ENCODE assay signal across 2 cellular contexts in the genomic region with DNA sequence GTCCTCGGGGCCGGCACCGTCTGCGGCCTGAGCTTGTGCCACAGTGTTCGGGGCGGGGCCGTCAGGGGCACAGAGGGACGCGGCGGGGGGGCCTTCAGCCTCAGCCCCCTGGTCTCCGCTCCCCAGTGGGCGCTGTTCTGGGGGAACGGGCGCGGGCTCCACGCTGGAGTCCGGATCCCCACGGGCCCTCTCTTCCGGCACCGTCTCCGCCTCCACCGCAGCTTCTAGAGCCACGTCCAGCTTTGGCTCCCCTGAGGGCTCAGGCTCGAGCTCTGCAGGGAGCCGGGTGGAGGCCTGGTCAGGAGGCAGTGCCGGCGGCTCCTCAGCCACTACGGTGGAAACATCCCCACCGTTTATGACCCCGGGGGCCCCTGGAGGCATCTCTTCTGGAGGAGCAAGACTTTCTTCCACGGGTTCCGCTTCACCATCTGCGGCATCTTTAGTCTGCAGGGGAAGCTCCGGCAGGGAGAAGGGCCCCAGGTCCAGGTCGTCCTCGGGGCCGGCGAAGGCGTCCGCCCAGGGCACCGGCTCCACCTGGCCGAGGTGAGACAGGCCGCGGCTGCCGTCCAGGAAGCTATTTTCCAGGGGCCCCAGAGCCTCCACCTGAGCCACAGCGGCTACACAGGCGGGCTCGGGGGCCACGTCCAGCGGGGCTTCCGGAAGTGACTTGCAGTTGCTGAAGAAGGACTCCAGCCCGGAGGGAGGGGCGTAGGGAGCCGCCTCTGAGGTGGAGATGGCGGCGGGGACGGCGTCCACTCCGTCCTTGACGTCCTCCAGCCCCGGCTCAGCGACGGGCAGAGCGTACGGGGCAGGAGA.
TF ChIP-seq lines count a peak whose summit lies in the region.

No MANE protein-coding gene starts in this region.

TF ChIP-seq in HepG2, 621 proteins besides CTCF, POLR2A, EP300 and RAD21 (continued from another document):
- TF ChIP-seq, protein P1, sequence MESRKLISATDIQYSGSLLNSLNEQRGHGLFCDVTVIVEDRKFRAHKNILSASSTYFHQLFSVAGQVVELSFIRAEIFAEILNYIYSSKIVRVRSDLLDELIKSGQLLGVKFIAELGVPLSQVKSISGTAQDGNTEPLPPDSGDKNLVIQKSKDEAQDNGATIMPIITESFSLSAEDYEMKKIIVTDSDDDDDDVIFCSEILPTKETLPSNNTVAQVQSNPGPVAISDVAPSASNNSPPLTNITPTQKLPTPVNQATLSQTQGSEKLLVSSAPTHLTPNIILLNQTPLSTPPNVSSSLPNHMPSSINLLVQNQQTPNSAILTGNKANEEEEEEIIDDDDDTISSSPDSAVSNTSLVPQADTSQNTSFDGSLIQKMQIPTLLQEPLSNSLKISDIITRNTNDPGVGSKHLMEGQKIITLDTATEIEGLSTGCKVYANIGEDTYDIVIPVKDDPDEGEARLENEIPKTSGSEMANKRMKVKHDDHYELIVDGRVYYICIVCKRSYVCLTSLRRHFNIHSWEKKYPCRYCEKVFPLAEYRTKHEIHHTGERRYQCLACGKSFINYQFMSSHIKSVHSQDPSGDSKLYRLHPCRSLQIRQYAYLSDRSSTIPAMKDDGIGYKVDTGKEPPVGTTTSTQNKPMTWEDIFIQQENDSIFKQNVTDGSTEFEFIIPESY (CRISPR knock-in tag; IDR thresholded peaks at IDR 0.05), result peak; percentile 5; the same call in 1 of the 2 replicates
- TF ChIP-seq AGO2 (optimal IDR thresholded peaks at IDR 0.05; ENCODE audit: low read depth, low read length), result peak; percentile 73

TF ChIP-seq in HCT116, 20 proteins besides CTCF, POLR2A, EP300 and RAD21 (continued from another document):
- TF ChIP-seq ELF1 (IDR thresholded peaks at IDR 0.05; ENCODE audit: borderline replicate concordance, low read depth), result no peak
- TF ChIP-seq, protein P1 (IDR thresholded peaks at IDR 0.05; ENCODE audit: extremely low read depth, insufficient replicate concordance, low read length), result no peak
- TF ChIP-seq EZH2phosphoT487 (IDR thresholded peaks at IDR 0.05; ENCODE audit: borderline replicate concordance), result no peak
